ENCODE assay signal across 11 cellular contexts in the genomic region with DNA sequence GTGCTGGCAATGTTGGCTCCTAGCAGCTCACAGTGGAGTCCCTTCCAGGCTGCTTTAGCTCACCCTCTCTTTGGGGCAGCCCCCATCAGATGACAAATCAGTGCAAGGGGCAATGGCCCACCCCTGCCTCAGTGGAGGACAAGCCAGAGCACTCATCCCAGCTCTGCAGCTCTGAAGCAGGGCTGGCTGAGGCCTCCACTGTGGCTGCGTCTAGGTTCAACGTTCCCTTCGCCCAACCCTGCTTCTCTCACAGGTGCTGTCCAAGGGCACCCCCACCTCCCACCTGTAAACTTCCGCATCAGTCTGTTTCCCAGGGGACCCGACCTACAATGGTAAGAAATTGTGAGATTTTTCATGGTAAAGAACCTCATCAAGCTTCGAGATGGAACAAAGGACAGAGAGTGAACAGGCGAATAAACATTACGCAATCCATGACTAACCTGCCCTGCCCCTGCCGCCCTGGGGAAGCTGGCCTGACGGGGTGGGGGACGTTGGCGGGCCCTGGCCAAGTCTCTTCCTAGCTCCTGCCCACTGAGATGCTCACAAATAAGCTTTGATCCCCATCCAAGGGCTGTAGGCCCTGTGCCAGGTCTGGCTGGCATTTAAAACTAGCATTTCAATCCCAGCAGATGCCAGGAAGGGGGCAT. TPM values are rescaled to one million over a fixed set of nuclear protein-coding genes. Genes with fewer than 3 reads are reported as not detected.
DNase-seq lines count a peak whose midpoint lies in the region; ATAC-seq and TF ChIP-seq lines count a peak whose summit lies in the region.
"Had no signal": no experiment of that assay in that cellular context is flagged by ENCODE, and none has a peak within 500 bp of the region (broad histone marks: within the 10 kb centered on the region; RNA-seq: fewer than 3 reads in every experiment).

No MANE protein-coding gene starts in this region.

- H3K36me3 ChIP-seq in PC-3 (ENCODE audit: low read depth, low read length) (no peaks in the 10 kb centered on the region), rectal smooth muscle tissue (ENCODE audit: control insufficient read depth, insufficient read depth, low read length) (peaks cover 3% of the 10 kb centered on the region), H7 (replicated peaks; ENCODE audit: control insufficient read depth, insufficient read depth, low read length) (peaks cover 2% of the 10 kb centered on the region; the same call in 1 of the 2 replicates)

- ATAC-seq in PC-3 (peak; percentile 96), HG03565 (IDR thresholded peaks at IDR 0.05; ENCODE audit: unreplicated experiment) (no peak)
- ATAC-seq: activated CD8-positive, alpha-beta memory T cell treated with anti-CD3 and anti-CD28 coated beads, Interleukin-2, amount 10 ng/mL, durations not matched to agents 7 days and 5 days; effector memory CD8-positive, alpha-beta T cell had no signal

- CTCF ChIA-PET in PC-3 (lab: Charles Lee): interaction anchor here (0.5 to 0.7 kb wide), 2 partner anchors 39 to 229 kb away, joined by 3 to 5 read pairs; no protein-coding TSS in a partner anchor

- H3K27ac ChIP-seq in PC-3 (ENCODE audit: low read length): peak overlapping the region; percentile 79
- peak overlapping the region; percentile 54 for H3K27ac ChIP-seq in rectal smooth muscle tissue (ENCODE audit: low read depth, low read length)

- H3K9ac ChIP-seq in PC-3 (ENCODE audit: low read length) (peak overlapping the region; percentile 46), rectal smooth muscle tissue (ENCODE audit: low read length) (no peak overlapping the region)

- no peaks in the 10 kb centered on the region for H3K79me2 ChIP-seq in PC-3 (ENCODE audit: low read length)

- TF ChIP-seq CTCF in PC-3 (conservative IDR thresholded peaks at IDR 0.05; ENCODE audit: low read depth, low read length) (no peak), epithelial cell of proximal tubule (conservative IDR thresholded peaks at IDR 0.05; ENCODE audit: low read depth, low read length) (no peak)

- POLR2A ChIA-PET in PC-3 (lab: Charles Lee; ENCODE audit: unreplicated experiment): interaction anchor here (0.5 kb wide), 1 partner anchor 157 kb away, joined by 9 read pairs; no protein-coding TSS in a partner anchor

- H3K27me3 ChIP-seq in PC-3 (ENCODE audit: low read length) (no peaks in the 10 kb centered on the region), rectal smooth muscle tissue (ENCODE audit: control insufficient read depth, insufficient read depth, low read length) (no peaks in the 10 kb centered on the region), H7 (ENCODE audit: control insufficient read depth, insufficient read depth, low read length) (no peaks in the 10 kb centered on the region)

- peak overlapping the region; percentile 75 for H3K4me2 ChIP-seq in PC-3 (ENCODE audit: low read length)

- no peaks in the 10 kb centered on the region for H3K9me3 ChIP-seq in PC-3 (ENCODE audit: low read length)

- DNase-seq in HT1080 (ENCODE audit: low read depth) (peak; percentile 89), PC-3 (peak; percentile 85), epithelial cell of proximal tubule (ENCODE audit: low read depth) (peak; percentile 71), SKM-1 treated with dmso at 0.1 percent for 144 hours (lab: John Stamatoyannopoulos, UW; ENCODE audit: unreplicated experiment) (no peak), H7 (no peak), AG20443 (ENCODE audit: low spot score) (no peak)
- DNase-seq: activated CD8-positive, alpha-beta memory T cell treated with anti-CD3 and anti-CD28 coated beads, Interleukin-2, amount 10 ng/mL, durations not matched to agents 7 days and 5 days; effector memory CD8-positive, alpha-beta T cell; OCI-M1 had no signal

- H3K9me2 ChIP-seq in PC-3 (replicated peaks; ENCODE audit: low read length): no peaks in the 10 kb centered on the region

- H4K20me1 ChIP-seq in PC-3 (ENCODE audit: low read length): no peaks in the 10 kb centered on the region

- no peaks in the 10 kb centered on the region for H3F3A ChIP-seq in PC-3 (ENCODE audit: low read length, unreplicated experiment)

- BruUV-seq in PC-3 (replicated peaks; lab: Mats Ljungman, UMichigan): no TSS peak

- H2AFZ ChIP-seq in PC-3 (ENCODE audit: low read length): peak overlapping the region; percentile 68

- intact Hi-C loops in PC-3 (cut with micrococcal nuclease): no loop called here

- H3K4me3 ChIP-seq in PC-3 (ENCODE audit: low read length): no peak overlapping the region
- no peak overlapping the region for H3K4me3 ChIP-seq in epithelial cell of proximal tubule (ENCODE audit: low read depth, low read length)
- no peak overlapping the region for H3K4me3 ChIP-seq in rectal smooth muscle tissue (ENCODE audit: low read length)
- no peak overlapping the region for H3K4me3 ChIP-seq in H7 (ENCODE audit: insufficient read depth, low read depth, low read length)

- H3K4me1 ChIP-seq in PC-3 (ENCODE audit: insufficient read depth, low read length) (peaks cover 25% of the 10 kb centered on the region), rectal smooth muscle tissue (ENCODE audit: control insufficient read depth, insufficient read depth, low read length) (no peaks in the 10 kb centered on the region)

RNA-seq across cellular contexts. Expression of a gene that starts 40.5 kb away (rescaled TPM):
- 19.0 and 25.0 TPM in 2 replicates for total RNA-seq in HT1080 (2014; rRNA removed; shearing (Covaris generic))
- 14.7 and 16.0 TPM in 2 replicates for polyA plus RNA-seq in HT1080 (2015; cell fraction: cytosol; rRNA removed)
- 26.4 and 27.2 TPM in 2 replicates for polyA plus RNA-seq in HT1080 (2015; cell fraction: nucleus; rRNA removed)
- total RNA-seq in PC-3 (2014; rRNA removed) (1.8 and 3.5 TPM in 2 replicates), epithelial cell of proximal tubule (16.7 and 18.3 TPM in 2 replicates)
- 21.4 and 22.9 TPM in 2 replicates for total RNA-seq in H7 (2014; rRNA removed; shearing (Covaris generic))

RNA-seq across cellular contexts. Expression of a gene that starts 51.5 kb away (rescaled TPM):
- not detected in 2 replicates for total RNA-seq in HT1080 (2014; rRNA removed; shearing (Covaris generic))
- polyA plus RNA-seq in HT1080 (2015; cell fraction: cytosol; rRNA removed): not detected in 2 replicates
- not detected in 2 replicates for polyA plus RNA-seq in HT1080 (2015; cell fraction: nucleus; rRNA removed)
- total RNA-seq in PC-3 (2014; rRNA removed) (not detected in 2 replicates), epithelial cell of proximal tubule (24.3 and 65.2 TPM in 2 replicates)
- total RNA-seq in H7 (2014; rRNA removed; shearing (Covaris generic)): 17.8 and 21.9 TPM in 2 replicates
- total RNA-seq: activated CD8-positive, alpha-beta memory T cell treated with anti-CD3 and anti-CD28 coated beads, Interleukin-2, amount 10 ng/mL, durations not matched to agents 7 days and 5 days had no signal

Comparison
In these comparisons a context has a peak if more than half of its experiments do, and no peak if none do; other contexts are left out.
1. DNase-seq: peak in HT1080 (single experiment), PC-3 (single experiment) and epithelial cell of proximal tubule (single experiment); none in SKM-1 treated with dmso at 0.1 percent for 144 hours (single experiment), H7 (single experiment) and AG20443 (single experiment).
2. RNA of a gene that starts 51.5 kb away (total RNA-seq): 24.3 to 65.2 TPM in epithelial cell of proximal tubule and 17.8 to 21.9 TPM in H7; not detected in HT1080 and not detected in PC-3; every median in the first group is over 10 times any median in the second.